19 cellular contexts compared by ENCODE assay signal in genomic region chr21:14538477-14538876, GRCh38.
DNase-seq lines count a peak whose midpoint lies in the region; ATAC-seq and TF ChIP-seq lines count a peak whose summit lies in the region.
"Had no signal": no experiment of that assay in that cellular context is flagged by ENCODE, and none has a peak within 500 bp of the region (broad histone marks: within the 10 kb centered on the region; RNA-seq: fewer than 3 reads in every experiment).

No MANE protein-coding gene starts in this region.

- no peaks in the 10 kb centered on the region for H3K27me3 Mint-ChIP-seq in activated naive CD4-positive, alpha-beta T cell treated with anti-CD3 and anti-CD28 coated beads, Interleukin-2, amount 50 U/mL, for 24 hours
- H3K27me3 Mint-ChIP-seq in activated naive CD8-positive, alpha-beta T cell treated with anti-CD3 and anti-CD28 coated beads, Interleukin-2, amount 50 U/mL, for 24 hours = no peaks in the 10 kb centered on the region
- H3K27me3 Mint-ChIP-seq: effector memory CD8-positive, alpha-beta T cell; naive B cell had no signal

- peak overlapping the region; percentile 0; the same call in 1 of the 2 replicates for H3K27ac ChIP-seq in SU-DHL-6 (ENCODE audit: low read depth, low read length)
- H3K27ac ChIP-seq: C4-2B, coronary artery, foreskin keratinocyte, SJCRH30, testis, vagina had no signal

- no peak for DNase-seq in activated naive CD4-positive, alpha-beta T cell (lab: John Stamatoyannopoulos, UW)
- DNase-seq in activated naive CD8-positive, alpha-beta T cell treated with anti-CD3 and anti-CD28 coated beads, Interleukin-2, amount 50 U/mL, for 24 hours = no peak
- DNase-seq in foreskin melanocyte = no peak
- no peak for DNase-seq in NCI-H2029 treated with DMSO at 0.1 percent for 48 hours (lab: John Stamatoyannopoulos, UW)
- DNase-seq: effector memory CD8-positive, alpha-beta T cell; foreskin keratinocyte; naive B cell; NCI-H1048; NCI-H187; NCI-H2227 treated with DMSO at 0.1 percent for 48 hours; SJCRH30; testis had no signal

- peak overlapping the region; percentile 6 for H3K4me2 ChIP-seq in SU-DHL-6 (ENCODE audit: low read depth, low read length, poor library complexity, severe bottlenecking)

- H3K79me2 ChIP-seq in SU-DHL-6 (ENCODE audit: insufficient read depth, low read length) = peaks cover 82% of the 10 kb centered on the region

- H3K36me3 ChIP-seq in SU-DHL-6 (ENCODE audit: low read length) = peaks cover 7% of the 10 kb centered on the region
- H3K36me3 ChIP-seq: SJCRH30, vagina had no signal

- H3K9ac ChIP-seq in SU-DHL-6 (ENCODE audit: low read length) = no peak overlapping the region

- peaks cover 4% of the 10 kb centered on the region; the same call in 1 of the 2 replicates for H3K9me3 ChIP-seq in SU-DHL-6 (ENCODE audit: insufficient read depth, low read length)
- H3K9me3 ChIP-seq: SJCRH30, testis, vagina had no signal

- H3K9me2 ChIP-seq in SU-DHL-6 (replicated peaks; ENCODE audit: insufficient read depth, low read length) = no peaks in the 10 kb centered on the region

- H3K27ac Mint-ChIP-seq in activated naive CD4-positive, alpha-beta T cell treated with anti-CD3 and anti-CD28 coated beads, Interleukin-2, amount 50 U/mL, for 24 hours = peak overlapping the region; percentile 91
- H3K27ac Mint-ChIP-seq in activated naive CD8-positive, alpha-beta T cell treated with anti-CD3 and anti-CD28 coated beads, Interleukin-2, amount 50 U/mL, for 24 hours = peak overlapping the region; percentile 83

- H3K36me3 Mint-ChIP-seq in activated naive CD4-positive, alpha-beta T cell treated with anti-CD3 and anti-CD28 coated beads, Interleukin-2, amount 50 U/mL, for 24 hours = peaks cover 52% of the 10 kb centered on the region
- H3K36me3 Mint-ChIP-seq in activated naive CD8-positive, alpha-beta T cell treated with anti-CD3 and anti-CD28 coated beads, Interleukin-2, amount 50 U/mL, for 24 hours (ENCODE audit: low read depth) = peaks cover 69% of the 10 kb centered on the region

- peaks cover 25% of the 10 kb centered on the region for H3K9me3 Mint-ChIP-seq in activated naive CD4-positive, alpha-beta T cell treated with anti-CD3 and anti-CD28 coated beads, Interleukin-2, amount 50 U/mL, for 24 hours
- peaks cover 28% of the 10 kb centered on the region for H3K9me3 Mint-ChIP-seq in activated naive CD8-positive, alpha-beta T cell treated with anti-CD3 and anti-CD28 coated beads, Interleukin-2, amount 50 U/mL, for 24 hours

- no peaks in the 10 kb centered on the region for H4K20me1 ChIP-seq in SU-DHL-6 (ENCODE audit: low read depth, low read length)

- H2AFZ ChIP-seq in SU-DHL-6 (ENCODE audit: low read depth, low read length, severe bottlenecking) = no peak overlapping the region

- H3K4me3 ChIP-seq in SU-DHL-6 (ENCODE audit: insufficient read depth, low read length, poor library complexity, severe bottlenecking) = no peak overlapping the region
- H3K4me3 ChIP-seq: coronary artery, SJCRH30, testis, vagina had no signal

- H3K4me1 Mint-ChIP-seq in activated naive CD4-positive, alpha-beta T cell treated with anti-CD3 and anti-CD28 coated beads, Interleukin-2, amount 50 U/mL, for 24 hours = peaks cover 83% of the 10 kb centered on the region
- peaks cover 94% of the 10 kb centered on the region for H3K4me1 Mint-ChIP-seq in activated naive CD8-positive, alpha-beta T cell treated with anti-CD3 and anti-CD28 coated beads, Interleukin-2, amount 50 U/mL, for 24 hours

- ATAC-seq in activated naive CD8-positive, alpha-beta T cell treated with anti-CD3 and anti-CD28 coated beads, Interleukin-2, amount 50 U/mL, for 24 hours = peak; percentile 29
- no peak for ATAC-seq in GM18502 (IDR thresholded peaks at IDR 0.05; ENCODE audit: poor library complexity, unreplicated experiment)
- ATAC-seq: effector memory CD8-positive, alpha-beta T cell; foreskin keratinocyte; left lobe of liver had no signal

- peaks cover 15% of the 10 kb centered on the region; the same call in 1 of the 2 replicates for H3F3A ChIP-seq in SU-DHL-6 (ENCODE audit: insufficient read depth)

- no peak for TF ChIP-seq CTCF in SU-DHL-6 (IDR thresholded peaks at IDR 0.05; ENCODE audit: insufficient read depth, low read length, poor library complexity, severe bottlenecking)

- peak overlapping the region; percentile 94 for H3K4me3 Mint-ChIP-seq in activated naive CD4-positive, alpha-beta T cell treated with anti-CD3 and anti-CD28 coated beads, Interleukin-2, amount 50 U/mL, for 24 hours
- H3K4me3 Mint-ChIP-seq in activated naive CD8-positive, alpha-beta T cell treated with anti-CD3 and anti-CD28 coated beads, Interleukin-2, amount 50 U/mL, for 24 hours = peak overlapping the region; percentile 24
- H3K4me3 Mint-ChIP-seq: naive B cell had no signal

- no peaks in the 10 kb centered on the region for H3K27me3 ChIP-seq in SU-DHL-6 (ENCODE audit: low read length)
- H3K27me3 ChIP-seq: foreskin keratinocyte, SJCRH30, testis, vagina had no signal
